Comparison of ENCODE assay signal across 15 cellular contexts in the genomic region with DNA sequence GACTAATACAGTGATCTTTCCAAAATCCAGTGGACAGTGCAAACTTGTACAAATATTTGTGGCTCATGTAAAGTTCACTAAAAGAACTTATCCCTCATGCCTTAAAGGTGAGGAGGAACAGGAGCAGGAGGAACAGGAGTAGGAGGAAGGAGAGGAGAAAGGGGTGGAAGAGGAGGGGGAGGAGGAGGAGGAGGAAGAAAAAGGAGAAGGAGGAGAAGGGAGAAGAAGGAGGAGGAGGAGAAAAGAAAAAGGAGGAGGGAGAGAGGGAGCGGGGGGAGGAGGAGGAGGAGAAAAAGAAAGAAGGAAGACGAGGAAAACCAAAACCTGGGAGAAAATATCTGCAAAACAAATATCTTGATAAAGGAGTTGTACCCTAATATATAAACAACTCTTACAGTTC. TPM values are rescaled to one million over a fixed set of nuclear protein-coding genes. Genes with fewer than 3 reads are reported as not detected.
DNase-seq lines count a peak whose midpoint lies in the region; ATAC-seq and TF ChIP-seq lines count a peak whose summit lies in the region.
"Had no signal": no experiment of that assay in that cellular context is flagged by ENCODE, and none has a peak within 500 bp of the region (broad histone marks: within the 10 kb centered on the region; RNA-seq: fewer than 3 reads in every experiment).

No MANE protein-coding gene starts in this region.

- peak overlapping the region in 1 of 2 donors; percentile 22 for H3K4me3 Mint-ChIP-seq in CD14-positive monocyte
- H3K4me3 Mint-ChIP-seq in endothelial cell (ENCODE audit: unreplicated experiment): no peak overlapping the region
- H3K4me3 Mint-ChIP-seq in stimulated activated naive B cell treated with anti-CD40 and anti-IgM and Interleukin-4, amounts not matched to agents 10 μg/mL and 1 μg/mL and 100 μg/mL, for 72 hours: no peak overlapping the region
- H3K4me3 Mint-ChIP-seq: CD8-positive, alpha-beta T cell had no signal

- no TSS peak for BruUV-seq in PC-3 (replicated peaks; lab: Mats Ljungman, UMichigan)

- H3K4me1 Mint-ChIP-seq in CD14-positive monocyte (peaks cover 24% of the 10 kb centered on the region), endothelial cell (ENCODE audit: unreplicated experiment) (peaks cover 17% of the 10 kb centered on the region)
- H3K4me1 Mint-ChIP-seq in stimulated activated naive B cell treated with anti-CD40 and anti-IgM and Interleukin-4, amounts not matched to agents 10 μg/mL and 1 μg/mL and 100 μg/mL, for 72 hours: peaks cover 6 to 13% of the 10 kb centered on the region in 2 donors

- H3K4me3 ChIP-seq in PC-3 (ENCODE audit: low read length) (no peak overlapping the region), parathyroid adenoma (ENCODE audit: low read depth, low read length) (no peak overlapping the region), adrenal gland (no peak overlapping the region), lower leg skin (ENCODE audit: low read depth, poor library complexity, severe bottlenecking) (no peak overlapping the region)
- H3K4me3 ChIP-seq: BLaER1, GM23248, HAP-1 had no signal

- H3K79me2 ChIP-seq in PC-3 (ENCODE audit: low read length): peaks cover 13% of the 10 kb centered on the region
- H3K79me2 ChIP-seq in parathyroid adenoma: peaks cover 5% of the 10 kb centered on the region

- WGBS in adrenal gland, 4 donors: 56 to 69% (median 63%) methylated on average over 2 of the region's 2 CpGs
- 66 to 81% methylated on average over 2 of the region's 2 CpGs for WGBS in lower leg skin, 2 donors

- H4K20me1 ChIP-seq in PC-3 (ENCODE audit: low read length): 0 out of 2 replicates have a peak, but pooled peaks cover 10% of the 10 kb centered on the region

- no peak overlapping the region for H3K27ac ChIP-seq in PC-3 (ENCODE audit: low read length)
- H3K27ac ChIP-seq in parathyroid adenoma: no peak overlapping the region
- H3K27ac ChIP-seq in adrenal gland: no peak overlapping the region
- H3K27ac ChIP-seq: BLaER1, GM23248 had no signal

- H3K27ac Mint-ChIP-seq in CD14-positive monocyte (peak overlapping the region in 5 of 7 donors; percentile 19 to 77 (median 31)), endothelial cell (ENCODE audit: unreplicated experiment) (peak overlapping the region; percentile 15)
- H3K27ac Mint-ChIP-seq in stimulated activated naive B cell treated with anti-CD40 and anti-IgM and Interleukin-4, amounts not matched to agents 10 μg/mL and 1 μg/mL and 100 μg/mL, for 72 hours: no peak overlapping the region
- H3K27ac Mint-ChIP-seq: CD8-positive, alpha-beta T cell had no signal

- no peaks in the 10 kb centered on the region for H3K27me3 ChIP-seq in PC-3 (ENCODE audit: low read length)
- H3K27me3 ChIP-seq in parathyroid adenoma (ENCODE audit: control insufficient read depth, insufficient read depth, low read length): no peaks in the 10 kb centered on the region
- no peaks in the 10 kb centered on the region for H3K27me3 ChIP-seq in adrenal gland
- H3K27me3 ChIP-seq: BLaER1 had no signal

- H3K36me3 Mint-ChIP-seq in CD14-positive monocyte: no peaks in the 10 kb centered on the region
- H3K36me3 Mint-ChIP-seq in endothelial cell (ENCODE audit: low read depth, unreplicated experiment): peaks cover 3% of the 10 kb centered on the region
- H3K36me3 Mint-ChIP-seq in stimulated activated naive B cell treated with anti-CD40 and anti-IgM and Interleukin-4, amounts not matched to agents 10 μg/mL and 1 μg/mL and 100 μg/mL, for 72 hours: peaks cover 4 to 6% of the 10 kb centered on the region in 2 donors

- POLR2A ChIA-PET in PC-3 (lab: Charles Lee; ENCODE audit: unreplicated experiment): no interaction called here

- TF ChIP-seq POLR2A in adrenal gland (IDR thresholded peaks at IDR 0.05): no peak
- TF ChIP-seq POLR2A in lower leg skin (IDR thresholded peaks at IDR 0.05): no peak

- H3K4me1 ChIP-seq in PC-3 (ENCODE audit: insufficient read depth, low read length) (peaks cover 6% of the 10 kb centered on the region), parathyroid adenoma (no peaks in the 10 kb centered on the region), adrenal gland (replicated peaks in 1 of 2) (peaks cover 0 to 7% of the 10 kb centered on the region in 2 donors)

- TF ChIP-seq CTCF in CD14-positive monocyte (IDR thresholded peaks at IDR 0.05) (no peak), PC-3 (conservative IDR thresholded peaks at IDR 0.05; ENCODE audit: low read depth, low read length) (no peak), endothelial cell (IDR thresholded peaks at IDR 0.05; ENCODE audit: unreplicated experiment) (no peak), parathyroid adenoma (IDR thresholded peaks at IDR 0.05) (no peak), adrenal gland (IDR thresholded peaks at IDR 0.05) (no peak), lower leg skin (IDR thresholded peaks at IDR 0.05) (no peak)

- DNase-seq in CD14-positive monocyte (ENCODE audit: low spot score) (no peak), PC-3 (no peak), endothelial cell (ENCODE audit: low spot score) (no peak), adrenal gland (no peak), lower leg skin (ENCODE audit: low spot score in 2 of 2) (no peak)
- DNase-seq in stimulated activated naive B cell treated with anti-CD40 and anti-IgM and Interleukin-4, amounts not matched to agents 10 μg/mL and 1 μg/mL and 100 μg/mL, for 72 hours: no peak
- DNase-seq: 8988T; CD8-positive, alpha-beta T cell; COR-L47; DMS 273 treated with DMSO at 0.1 percent for 48 hours; DMS53; GM23248 had no signal

- H3K9me3 ChIP-seq in PC-3 (ENCODE audit: low read length) (no peaks in the 10 kb centered on the region), parathyroid adenoma (ENCODE audit: control insufficient read depth, low read length) (no peaks in the 10 kb centered on the region), adrenal gland (replicated peaks in 1 of 3) (no peaks in the 10 kb centered on the region)
- H3K9me3 ChIP-seq: BLaER1, HAP-1 had no signal

- no peaks in the 10 kb centered on the region for H3F3A ChIP-seq in PC-3 (ENCODE audit: low read length, unreplicated experiment)

- H3K9me3 Mint-ChIP-seq in CD14-positive monocyte (no peaks in the 10 kb centered on the region), endothelial cell (ENCODE audit: unreplicated experiment) (no peaks in the 10 kb centered on the region)
- H3K9me3 Mint-ChIP-seq in stimulated activated naive B cell treated with anti-CD40 and anti-IgM and Interleukin-4, amounts not matched to agents 10 μg/mL and 1 μg/mL and 100 μg/mL, for 72 hours: no peaks in the 10 kb centered on the region
- H3K9me3 Mint-ChIP-seq: CD8-positive, alpha-beta T cell had no signal

- intact Hi-C loops in CD14-positive monocyte (cut with micrococcal nuclease) (loop anchor here (5.0 to 10.0 kb wide), 2 partner anchors 169 to 379 kb away; partner anchors contain the start of genes PDSS1 (in 2 of the 2) and ACBD5 (in 1 of the 2)), PC-3 (cut with micrococcal nuclease) (no loop called here), adrenal gland (cut with DNase I) (no loop called here), lower leg skin (cut with DNase I; ENCODE audit: low total_unique reads) (no loop called here)

- no peaks in the 10 kb centered on the region for H3K36me3 ChIP-seq in PC-3 (ENCODE audit: low read depth, low read length)
- H3K36me3 ChIP-seq in parathyroid adenoma (ENCODE audit: control insufficient read depth, insufficient read depth, low read length): no peaks in the 10 kb centered on the region
- no peaks in the 10 kb centered on the region for H3K36me3 ChIP-seq in adrenal gland (replicated peaks in 1 of 2)
- H3K36me3 ChIP-seq: BLaER1 had no signal

- H3K27me3 Mint-ChIP-seq in CD14-positive monocyte (ENCODE audit: low read depth in 3 of 3) (peaks cover 2 to 3% (median 3%) of the 10 kb centered on the region in 3 donors), endothelial cell (ENCODE audit: unreplicated experiment) (peaks cover 5% of the 10 kb centered on the region)
- H3K27me3 Mint-ChIP-seq in stimulated activated naive B cell treated with anti-CD40 and anti-IgM and Interleukin-4, amounts not matched to agents 10 μg/mL and 1 μg/mL and 100 μg/mL, for 72 hours: no peaks in the 10 kb centered on the region

- H3K9me2 ChIP-seq in PC-3 (replicated peaks; ENCODE audit: low read length): no peaks in the 10 kb centered on the region

- CTCF ChIA-PET in PC-3 (lab: Charles Lee): no interaction called here

- H3K9ac ChIP-seq in PC-3 (ENCODE audit: low read length): no peak overlapping the region
- no peak overlapping the region for H3K9ac ChIP-seq in parathyroid adenoma
- H3K9ac ChIP-seq: BLaER1, GM23248 had no signal

- H3K4me2 ChIP-seq in PC-3 (ENCODE audit: low read length): no peak overlapping the region
- no peak overlapping the region for H3K4me2 ChIP-seq in parathyroid adenoma (ENCODE audit: low read length)
- H3K4me2 ChIP-seq: BLaER1 had no signal

- ATAC-seq in PC-3: no peak
- no peak for ATAC-seq in stimulated activated naive B cell treated with anti-CD40 and anti-IgM and Interleukin-4, amounts not matched to agents 10 μg/mL and 1 μg/mL and 100 μg/mL, for 72 hours (replicated peaks)
- ATAC-seq: CD8-positive, alpha-beta T cell had no signal

- H2AFZ ChIP-seq in PC-3 (ENCODE audit: low read length) (0 out of 2 replicates have a peak overlapping the region, but pooled peaks have one; percentile 12), parathyroid adenoma (peak overlapping the region; percentile 36)
- H2AFZ ChIP-seq: GM23248 had no signal

RNA-seq across cellular contexts. Expression of gene ABI1, which starts 2.9 kb away (rescaled TPM):
- polyA plus RNA-seq in CD14-positive monocyte (10 to 100 TPM; 61.5 to 77.2 TPM), adrenal gland (10 to 100 TPM; 14.0 to 38.4 (median 18.7) TPM)
- total RNA-seq in PC-3 (2014; rRNA removed) (20.7 and 25.2 TPM in 2 replicates), endothelial cell (ENCODE audit: unreplicated experiment) (67.5 TPM), adrenal gland (10 to 100 TPM; 13.3 to 38.9 (median 31.1) TPM), lower leg skin (10 to 100 TPM; 59.6 to 78.5 (median 68.4) TPM)

Comparison
In these comparisons a context has a peak if more than half of its experiments do, and no peak if none do; other contexts are left out.
1. intact Hi-C loops: an anchor here in CD14-positive monocyte (5.0 to 10.0 kb wide); none called in PC-3, adrenal gland and lower leg skin.